Comparison of ENCODE assay signal across 12 cellular contexts in the genomic region with DNA sequence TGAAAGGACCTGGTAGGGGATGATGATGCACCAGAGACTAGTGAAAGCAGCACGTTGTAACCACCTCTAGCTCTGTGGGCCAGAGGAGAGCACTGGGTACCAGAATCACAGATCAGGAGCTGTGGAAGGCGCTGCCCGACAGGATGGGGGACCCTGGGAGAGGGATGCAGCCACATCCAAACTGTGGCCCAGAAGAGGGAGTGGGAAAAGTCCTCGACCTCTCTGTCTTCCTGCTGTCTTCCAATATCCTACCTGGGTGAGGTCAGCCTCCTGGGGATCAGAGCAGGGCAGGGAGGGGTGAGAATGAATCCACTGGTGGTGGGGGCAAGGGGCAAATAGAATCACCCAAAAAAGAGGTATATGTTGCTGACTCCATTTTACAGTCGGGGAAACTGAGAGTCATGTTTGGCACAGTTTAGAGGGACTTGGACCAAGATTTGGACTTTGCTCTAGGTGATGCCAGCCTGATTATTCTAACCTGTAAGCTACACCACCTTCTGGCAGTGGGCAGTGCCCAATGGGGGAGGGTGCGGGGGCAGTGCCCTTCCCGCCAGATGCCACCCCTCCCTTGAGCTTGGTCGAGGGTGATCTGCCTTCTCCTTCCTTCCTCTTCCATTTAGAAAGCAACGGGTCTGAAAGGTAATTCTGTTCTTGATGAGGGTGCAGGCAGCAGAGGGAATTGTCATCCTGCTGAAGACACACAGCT.
DNase-seq lines count a peak whose midpoint lies in the region; ATAC-seq, FAIRE-seq and TF ChIP-seq lines count a peak whose summit lies in the region.
"Had no signal": no experiment of that assay in that cellular context is flagged by ENCODE, and none has a peak within 500 bp of the region (broad histone marks: within the 10 kb centered on the region; RNA-seq: fewer than 3 reads in every experiment).

No MANE protein-coding gene starts in this region.

- H3K9ac ChIP-seq in HUES6 (ENCODE audit: low read length) = peak overlapping the region; percentile 72

- TF ChIP-seq POLR2A in A549 (IDR thresholded peaks at IDR 0.05; ENCODE audit: low read length) (no peak), esophagus squamous epithelium (IDR thresholded peaks at IDR 0.05) (no peak)

- no peaks in the 10 kb centered on the region for H3K36me3 ChIP-seq in HUES6 (ENCODE audit: control insufficient read depth, insufficient read depth, low read length)
- H3K36me3 ChIP-seq in esophagus squamous epithelium = no peaks in the 10 kb centered on the region
- no peaks in the 10 kb centered on the region for H3K36me3 ChIP-seq in osteoblast (ENCODE audit: insufficient read depth, low read length)
- H3K36me3 ChIP-seq in SJCRH30 = no peaks in the 10 kb centered on the region
- H3K36me3 ChIP-seq: left lung had no signal

- no peak overlapping the region for H3K4me3 ChIP-seq in A549
- H3K4me3 ChIP-seq in HUES6 (ENCODE audit: low read depth, low read length) = no peak overlapping the region
- H3K4me3 ChIP-seq in esophagus squamous epithelium = no peak overlapping the region
- H3K4me3 ChIP-seq in osteoblast (ENCODE audit: insufficient read depth, low read length) = no peak overlapping the region
- H3K4me3 ChIP-seq in SJCRH30 = no peak overlapping the region
- H3K4me3 ChIP-seq: GM23338, left lung had no signal

- no peak for ATAC-seq in A549
- no peak for ATAC-seq in HG03280 (IDR thresholded peaks at IDR 0.05; ENCODE audit: unreplicated experiment)
- ATAC-seq in HG02763 (IDR thresholded peaks at IDR 0.05; ENCODE audit: unreplicated experiment) = no peak
- ATAC-seq in HG03354 (IDR thresholded peaks at IDR 0.05; ENCODE audit: poor library complexity, severe bottlenecking, unreplicated experiment) = no peak
- ATAC-seq: T-cell had no signal

- intact Hi-C loops in esophagus squamous epithelium (cut with DNase I) = no loop called here

- peaks cover 9% of the 10 kb centered on the region for H3K79me2 ChIP-seq in osteoblast (ENCODE audit: insufficient read depth, low read length)

- POLR2A ChIA-PET in A549 (lab: Yijun Ruan, JAX) = no interaction called here

- no peak for FAIRE-seq in A549 (lab: Jason Lieb, UNC)

- H3K4me2 ChIP-seq in A549 (peak overlapping the region; percentile 83; the same call in 2 of the 3 replicates), osteoblast (ENCODE audit: insufficient read depth, low read length) (no peak overlapping the region)

- TF ChIP-seq CTCF in A549 (IDR thresholded peaks at IDR 0.05) (no peak), esophagus squamous epithelium (IDR thresholded peaks at IDR 0.05) (no peak), osteoblast (IDR thresholded peaks at IDR 0.05; ENCODE audit: extremely low read depth, low read depth, low read length) (no peak)

- H3K27ac ChIP-seq in A549 (peak overlapping the region; percentile 86 to 92), HUES6 (ENCODE audit: low read depth, low read length) (peak overlapping the region; percentile 39; the same call in 1 of the 2 replicates), esophagus squamous epithelium (peak overlapping the region in 3 of 4 donors; percentile 39 to 75 (median 42)), osteoblast (ENCODE audit: low read depth, low read length) (peak overlapping the region; percentile 99), SJCRH30 (no peak overlapping the region; the same call in 1 of the 2 replicates)

- TF ChIP-seq RAD21 in A549 (conservative IDR thresholded peaks at IDR 0.05 in 1 of 2, IDR thresholded peaks at IDR 0.05 in 1 of 2) = no peak

- WGBS in A549 (ENCODE audit: missing lambda C conversion rate) = 90% methylated on average over 9 of the region's 9 CpGs
- 66 to 81% methylated on average over 8 to 9 of the region's 9 CpGs for WGBS in esophagus squamous epithelium, 2 donors

- H3K27me3 ChIP-seq in HUES6 (ENCODE audit: control insufficient read depth, insufficient read depth, low read length) (no peaks in the 10 kb centered on the region), esophagus squamous epithelium (peaks cover 0 to 10% (median 0%) of the 10 kb centered on the region in 4 donors), osteoblast (ENCODE audit: insufficient read depth, low read length) (no peaks in the 10 kb centered on the region), SJCRH30 (no peaks in the 10 kb centered on the region)
- H3K27me3 ChIP-seq: left lung had no signal

- H3K9me3 ChIP-seq in A549 = no peaks in the 10 kb centered on the region
- H3K9me3 ChIP-seq in HUES6 (ENCODE audit: control insufficient read depth, insufficient read depth, low read depth, low read length) = no peaks in the 10 kb centered on the region
- no peaks in the 10 kb centered on the region for H3K9me3 ChIP-seq in esophagus squamous epithelium
- H3K9me3 ChIP-seq in osteoblast (ENCODE audit: low read depth, low read length) = no peaks in the 10 kb centered on the region
- no peaks in the 10 kb centered on the region for H3K9me3 ChIP-seq in SJCRH30 (replicated peaks)
- H3K9me3 ChIP-seq: left lung had no signal

- no peak overlapping the region for H2AFZ ChIP-seq in osteoblast (ENCODE audit: low read length)

- CTCF ChIA-PET in A549 (lab: Yijun Ruan, JAX) = interaction anchor here (0.9 to 10.9 kb wide), 5 partner anchors 14 to 37 kb away, joined by 3 to 120 read pairs (median 3); no protein-coding TSS in a partner anchor

- no peaks in the 10 kb centered on the region for H4K20me1 ChIP-seq in osteoblast (ENCODE audit: insufficient read depth, low read length)

- peaks cover 43% of the 10 kb centered on the region for H3K4me1 ChIP-seq in A549
- peaks cover 57% of the 10 kb centered on the region for H3K4me1 ChIP-seq in HUES6 (ENCODE audit: control insufficient read depth, insufficient read depth, low read length)
- peaks cover 4 to 61% (median 31%) of the 10 kb centered on the region in 3 donors for H3K4me1 ChIP-seq in esophagus squamous epithelium
- peaks cover 67% of the 10 kb centered on the region for H3K4me1 ChIP-seq in osteoblast (ENCODE audit: insufficient read depth, low read length)
- H3K4me1 ChIP-seq in SJCRH30 = peaks cover 90% of the 10 kb centered on the region

- no peak for TF ChIP-seq EP300 in A549 (IDR thresholded peaks at IDR 0.05)

- DNase-seq in A549 (ENCODE audit: low read depth in 1 of 2, low spot score in 1 of 2) = no peak
- DNase-seq in esophagus squamous epithelium (lab: John Stamatoyannopoulos, UW) = no peak
- DNase-seq in osteoblast (ENCODE audit: insufficient read length, low spot score, missing footprints) = no peak
- DNase-seq in SJCRH30 = no peak
- DNase-seq: left lung, NCI-H510A had no signal

TF ChIP-seq in A549, 52 proteins besides CTCF, POLR2A, EP300 and RAD21:
- TF ChIP-seq RARB (CRISPR knock-in tag; IDR thresholded peaks at IDR 0.05) (no peak), E2F6 (IDR thresholded peaks at IDR 0.05; ENCODE audit: borderline replicate concordance, low read depth) (no peak), EHF (CRISPR knock-in tag; IDR thresholded peaks at IDR 0.05) (no peak), HOXB5 (CRISPR knock-in tag; IDR thresholded peaks at IDR 0.05) (no peak), RNF2 (IDR thresholded peaks at IDR 0.05; ENCODE audit: borderline replicate concordance, low read depth) (no peak)
- TF ChIP-seq, protein P1, sequence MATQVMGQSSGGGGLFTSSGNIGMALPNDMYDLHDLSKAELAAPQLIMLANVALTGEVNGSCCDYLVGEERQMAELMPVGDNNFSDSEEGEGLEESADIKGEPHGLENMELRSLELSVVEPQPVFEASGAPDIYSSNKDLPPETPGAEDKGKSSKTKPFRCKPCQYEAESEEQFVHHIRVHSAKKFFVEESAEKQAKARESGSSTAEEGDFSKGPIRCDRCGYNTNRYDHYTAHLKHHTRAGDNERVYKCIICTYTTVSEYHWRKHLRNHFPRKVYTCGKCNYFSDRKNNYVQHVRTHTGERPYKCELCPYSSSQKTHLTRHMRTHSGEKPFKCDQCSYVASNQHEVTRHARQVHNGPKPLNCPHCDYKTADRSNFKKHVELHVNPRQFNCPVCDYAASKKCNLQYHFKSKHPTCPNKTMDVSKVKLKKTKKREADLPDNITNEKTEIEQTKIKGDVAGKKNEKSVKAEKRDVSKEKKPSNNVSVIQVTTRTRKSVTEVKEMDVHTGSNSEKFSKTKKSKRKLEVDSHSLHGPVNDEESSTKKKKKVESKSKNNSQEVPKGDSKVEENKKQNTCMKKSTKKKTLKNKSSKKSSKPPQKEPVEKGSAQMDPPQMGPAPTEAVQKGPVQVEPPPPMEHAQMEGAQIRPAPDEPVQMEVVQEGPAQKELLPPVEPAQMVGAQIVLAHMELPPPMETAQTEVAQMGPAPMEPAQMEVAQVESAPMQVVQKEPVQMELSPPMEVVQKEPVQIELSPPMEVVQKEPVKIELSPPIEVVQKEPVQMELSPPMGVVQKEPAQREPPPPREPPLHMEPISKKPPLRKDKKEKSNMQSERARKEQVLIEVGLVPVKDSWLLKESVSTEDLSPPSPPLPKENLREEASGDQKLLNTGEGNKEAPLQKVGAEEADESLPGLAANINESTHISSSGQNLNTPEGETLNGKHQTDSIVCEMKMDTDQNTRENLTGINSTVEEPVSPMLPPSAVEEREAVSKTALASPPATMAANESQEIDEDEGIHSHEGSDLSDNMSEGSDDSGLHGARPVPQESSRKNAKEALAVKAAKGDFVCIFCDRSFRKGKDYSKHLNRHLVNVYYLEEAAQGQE (IDR thresholded peaks at IDR 0.05) = no peak
TF ChIP-seq in A549: peak in this region for 0.
